9 cellular contexts compared by ENCODE assay signal in the genomic region with DNA sequence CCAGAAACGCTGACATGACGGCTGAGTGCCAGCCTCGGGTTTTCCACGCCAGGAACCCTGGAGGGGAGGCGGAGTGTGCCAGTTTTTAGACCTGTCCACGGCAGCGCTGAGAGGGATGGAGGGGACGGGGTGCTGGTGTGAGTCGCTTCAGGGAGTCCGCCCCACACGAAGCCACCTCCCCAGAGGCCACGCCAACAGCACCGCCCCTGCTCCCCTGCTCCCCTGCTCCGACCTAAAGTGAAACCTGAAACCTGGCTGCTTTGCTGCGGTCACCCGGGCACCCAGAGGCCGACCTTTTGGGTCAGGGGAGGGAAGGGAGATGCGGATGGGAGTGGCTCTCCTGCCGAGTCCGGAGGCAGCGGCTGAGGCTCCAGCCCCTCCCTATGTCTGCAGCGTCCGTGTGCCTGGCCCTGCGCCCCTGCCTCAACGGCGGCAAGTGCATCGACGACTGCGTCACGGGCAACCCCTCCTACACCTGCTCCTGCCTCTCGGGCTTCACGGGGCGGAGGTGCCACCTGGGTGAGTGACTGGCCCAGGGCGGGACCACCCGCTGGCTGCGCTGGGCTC. TPM values are rescaled to one million over a fixed set of nuclear protein-coding genes. Genes with fewer than 3 reads are reported as not detected.
DNase-seq lines count a peak whose midpoint lies in the region; ATAC-seq and TF ChIP-seq lines count a peak whose summit lies in the region.
"Had no signal": no experiment of that assay in that cellular context is flagged by ENCODE, and none has a peak within 500 bp of the region (broad histone marks: within the 10 kb centered on the region; RNA-seq: fewer than 3 reads in every experiment).

No MANE protein-coding gene starts in this region.

- H3K27me3 Mint-ChIP-seq in natural killer cell treated with Interleukin-12 subunit alpha and Interleukin-12 subunit beta and Interleukin-15 and Interleukin-18, amount 100 ng/mL, for 72 hours: peaks cover 0 to 2% of the 10 kb centered on the region in 2 donors

- peak; percentile 77 for DNase-seq in GM19240 (ENCODE audit: insufficient read length, low spot score)
- peak; percentile 48 for DNase-seq in effector CD4-positive, alpha-beta T cell
- DNase-seq in natural killer cell treated with Interleukin-12 subunit alpha and Interleukin-12 subunit beta and Interleukin-15 and Interleukin-18, amount 100 ng/mL, for 72 hours (ENCODE audit: low spot score): no peak
- DNase-seq in vagina (ENCODE audit: extremely low spot score in 2 of 2): peak in 1 of 2 donors; percentile 88
- no peak for DNase-seq in GF-D8 (lab: John Stamatoyannopoulos, UW)
- DNase-seq in NCI-H82 treated with DMSO at 0.1 percent for 48 hours (lab: John Stamatoyannopoulos, UW; ENCODE audit: unreplicated experiment): no peak

- H3K36me3 Mint-ChIP-seq in natural killer cell treated with Interleukin-12 subunit alpha and Interleukin-12 subunit beta and Interleukin-15 and Interleukin-18, amount 100 ng/mL, for 72 hours: no peaks in the 10 kb centered on the region

- no peak for TF ChIP-seq CTCF in vagina (IDR thresholded peaks at IDR 0.05)

- H3K27ac Mint-ChIP-seq in natural killer cell treated with Interleukin-12 subunit alpha and Interleukin-12 subunit beta and Interleukin-15 and Interleukin-18, amount 100 ng/mL, for 72 hours: no peak overlapping the region

- no peaks in the 10 kb centered on the region for H3K4me1 Mint-ChIP-seq in natural killer cell treated with Interleukin-12 subunit alpha and Interleukin-12 subunit beta and Interleukin-15 and Interleukin-18, amount 100 ng/mL, for 72 hours (ENCODE audit: low read depth in 2 of 2)

- H3K27ac ChIP-seq in vagina: no peak overlapping the region
- H3K27ac ChIP-seq: VCaP had no signal

- no peaks in the 10 kb centered on the region for H3K9me3 Mint-ChIP-seq in natural killer cell treated with Interleukin-12 subunit alpha and Interleukin-12 subunit beta and Interleukin-15 and Interleukin-18, amount 100 ng/mL, for 72 hours

- intact Hi-C loops in vagina (cut with DNase I): no loop called here

- no peaks in the 10 kb centered on the region for H3K27me3 ChIP-seq in vagina

- ATAC-seq in HG03159 (IDR thresholded peaks at IDR 0.05; ENCODE audit: unreplicated experiment): peak; percentile 70
- ATAC-seq in activated CD4-positive, CD25-positive, alpha-beta regulatory T cell treated with anti-CD3 and anti-CD28 coated beads, Interleukin-2, amount 50 U/mL, for 24 hours: peak; percentile 81 to 83
- peak; percentile 61 to 81 for ATAC-seq in natural killer cell treated with Interleukin-12 subunit alpha and Interleukin-12 subunit beta and Interleukin-15 and Interleukin-18, amount 100 ng/mL, for 72 hours

- peak overlapping the region; percentile 36 to 49 for H3K4me3 ChIP-seq in vagina

- TF ChIP-seq POLR2A in vagina (IDR thresholded peaks at IDR 0.05): no peak

- H3K4me1 ChIP-seq in vagina: peaks cover 18% of the 10 kb centered on the region

- H3K36me3 ChIP-seq in vagina: peaks cover 0 to 17% of the 10 kb centered on the region in 2 donors

- no peaks in the 10 kb centered on the region for H3K9me3 ChIP-seq in vagina

- H3K4me3 Mint-ChIP-seq in natural killer cell treated with Interleukin-12 subunit alpha and Interleukin-12 subunit beta and Interleukin-15 and Interleukin-18, amount 100 ng/mL, for 72 hours: peak overlapping the region; percentile 34

RNA-seq across cellular contexts. Expression of a gene that starts 38.1 kb away (rescaled TPM):
- total RNA-seq in natural killer cell treated with Interleukin-12 subunit alpha and Interleukin-12 subunit beta and Interleukin-15 and Interleukin-18, amount 100 ng/mL, for 72 hours: under 1 TPM in 1 of 2 donors, not detected in 1; 0.14 TPM
- 55.5 TPM for total RNA-seq in vagina

Comparison
In these comparisons a context has a peak if more than half of its experiments do, and no peak if none do; other contexts are left out.
1. DNase-seq: peak in GM19240 (single experiment) and effector CD4-positive, alpha-beta T cell (single experiment); none in natural killer cell treated with Interleukin-12 subunit alpha and Interleukin-12 subunit beta and Interleukin-15 and Interleukin-18, amount 100 ng/mL, for 72 hours (single experiment), GF-D8 (single experiment) and NCI-H82 treated with DMSO at 0.1 percent for 48 hours (single experiment).
2. RNA of a gene that starts 38.1 kb away (total RNA-seq): 55.5 TPM in vagina (single experiment); 0.14 TPM in natural killer cell treated with Interleukin-12 subunit alpha and Interleukin-12 subunit beta and Interleukin-15 and Interleukin-18, amount 100 ng/mL, for 72 hours; every median in the first group is over 10 times any median in the second.
3. Peak in every context shown above with its lines, with median percentiles within 50 percentile points of each other: ATAC-seq.